ENCODE assay signal across 9 cellular contexts in the genomic region with DNA sequence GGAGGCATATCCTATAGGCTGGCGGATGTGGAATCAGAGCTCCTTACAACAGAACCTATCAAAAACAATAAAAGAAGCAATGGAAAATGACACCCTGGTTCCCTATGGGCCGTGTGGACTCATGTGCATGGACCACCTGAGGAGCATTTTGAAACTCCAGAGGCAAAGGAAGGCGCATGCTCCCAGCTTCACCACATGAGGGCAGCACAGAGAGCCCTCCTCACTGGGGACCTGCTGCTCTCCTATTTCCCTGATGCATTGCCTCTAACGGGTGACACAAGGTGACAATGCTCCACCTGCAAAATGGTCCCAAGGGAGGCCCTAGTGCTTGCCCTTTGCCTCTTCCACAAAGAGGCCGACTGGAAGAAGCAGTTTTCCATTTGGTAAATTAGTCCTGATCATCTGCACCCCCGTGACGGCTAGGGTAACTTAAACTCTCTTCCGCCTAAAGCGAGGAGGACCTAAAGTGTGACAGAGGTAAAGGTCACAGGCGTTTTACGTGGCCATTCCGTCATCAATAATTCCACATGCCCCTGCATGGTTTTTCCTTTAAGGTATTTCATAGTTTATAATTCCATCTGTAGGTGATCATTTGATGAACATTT.
DNase-seq lines count a peak whose midpoint lies in the region; ATAC-seq, FAIRE-seq and TF ChIP-seq lines count a peak whose summit lies in the region.
"Had no signal": no experiment of that assay in that cellular context is flagged by ENCODE, and none has a peak within 500 bp of the region (broad histone marks: within the 10 kb centered on the region; RNA-seq: fewer than 3 reads in every experiment).

No MANE protein-coding gene starts in this region.

- H3K27me3 ChIP-seq in H7 (ENCODE audit: control insufficient read depth, insufficient read depth, low read length) = no peaks in the 10 kb centered on the region
- H3K27me3 ChIP-seq in MM.1S (replicated peaks; ENCODE audit: insufficient read depth, low read length) = no peaks in the 10 kb centered on the region
- no peaks in the 10 kb centered on the region for H3K27me3 ChIP-seq in pancreas

- H3K4me2 ChIP-seq in MM.1S (ENCODE audit: low read depth, low read length) = no peak overlapping the region

- H3K4me3 Mint-ChIP-seq in activated CD4-positive, alpha-beta T cell treated with anti-CD3 and anti-CD28 coated beads for 36 hours = no peak overlapping the region
- H3K4me3 Mint-ChIP-seq in activated B cell treated with CpG ODN at 0.5 μM for 24 hours = no peak overlapping the region
- H3K4me3 Mint-ChIP-seq: dendritic cell treated with granulocyte-macrophage colony-stimulating factor and Interleukin-4, amounts not matched to agents 40 ng/mL and 50 ng/mL, for 4 days had no signal

- H3K4me1 ChIP-seq in MM.1S (ENCODE audit: low read length) (no peaks in the 10 kb centered on the region), pancreas (no peaks in the 10 kb centered on the region)

- no peak for TF ChIP-seq POLR2A in erythroblast (IDR thresholded peaks at IDR 0.05; ENCODE audit: low read length)

- DNase-seq in activated CD4-positive, alpha-beta T cell treated with anti-CD3 and anti-CD28 coated beads for 36 hours = peak; percentile 68
- DNase-seq in activated CD4-positive, alpha-beta T cell treated with anti-CD3 and anti-CD28 coated beads for 1 hour = no peak
- peak; percentile 75 for DNase-seq in H7
- peak; percentile 45 for DNase-seq in MM.1S
- no peak for DNase-seq in activated B cell treated with CpG ODN at 0.5 μM for 24 hours
- peak; percentile 22 to 57 for DNase-seq in erythroblast (lab: John Stamatoyannopoulos, UW)
- DNase-seq in pancreas = peak in 2 of 6 donors; percentile 33 to 45
- no peak for DNase-seq in GF-D8 (lab: John Stamatoyannopoulos, UW)

- H3K36me3 Mint-ChIP-seq in activated CD4-positive, alpha-beta T cell treated with anti-CD3 and anti-CD28 coated beads for 36 hours (ENCODE audit: low read depth) = no peaks in the 10 kb centered on the region
- H3K36me3 Mint-ChIP-seq in activated B cell treated with CpG ODN at 0.5 μM for 24 hours (ENCODE audit: low read depth) = no peaks in the 10 kb centered on the region

- H3K9me3 Mint-ChIP-seq in activated CD4-positive, alpha-beta T cell treated with anti-CD3 and anti-CD28 coated beads for 36 hours (ENCODE audit: low read depth) = no peaks in the 10 kb centered on the region
- H3K9me3 Mint-ChIP-seq in activated B cell treated with CpG ODN at 0.5 μM for 24 hours = no peaks in the 10 kb centered on the region
- H3K9me3 Mint-ChIP-seq: dendritic cell treated with granulocyte-macrophage colony-stimulating factor and Interleukin-4, amounts not matched to agents 40 ng/mL and 50 ng/mL, for 4 days had no signal

- ATAC-seq in activated CD4-positive, alpha-beta T cell treated with anti-CD3 and anti-CD28 coated beads for 36 hours = peak; percentile 66
- ATAC-seq in activated B cell treated with CpG ODN at 0.5 μM for 24 hours (ENCODE audit: low read depth) (peak; percentile 54), pancreas (peak in 3 of 4 donors; percentile 57 to 76 (median 75))

- H3K9me3 ChIP-seq in MM.1S (replicated peaks; ENCODE audit: insufficient read depth, low read length) = no peaks in the 10 kb centered on the region
- H3K9me3 ChIP-seq in pancreas = no peaks in the 10 kb centered on the region

- no peak overlapping the region for H3K27ac Mint-ChIP-seq in activated CD4-positive, alpha-beta T cell treated with anti-CD3 and anti-CD28 coated beads for 36 hours
- H3K27ac Mint-ChIP-seq in activated B cell treated with CpG ODN at 0.5 μM for 24 hours = no peak overlapping the region
- H3K27ac Mint-ChIP-seq: dendritic cell treated with granulocyte-macrophage colony-stimulating factor and Interleukin-4, amounts not matched to agents 40 ng/mL and 50 ng/mL, for 4 days had no signal

- CTCF ChIA-PET in activated CD4-positive, alpha-beta T cell treated with anti-CD3 and anti-CD28 coated beads for 36 hours (lab: Charles Lee) = interaction anchor here (0.5 to 5.6 kb wide), 9 partner anchors 9 to 306 kb away, joined by 3 to 38 read pairs (median 3); no protein-coding TSS in a partner anchor
- CTCF ChIA-PET in activated B cell treated with CpG ODN at 0.5 μM for 24 hours (lab: Charles Lee) = interaction anchor here (0.6 to 4.2 kb wide), 4 partner anchors 21 to 320 kb away, joined by 3 to 12 read pairs (median 7); no protein-coding TSS in a partner anchor

- no peaks in the 10 kb centered on the region for H3K4me1 Mint-ChIP-seq in activated CD4-positive, alpha-beta T cell treated with anti-CD3 and anti-CD28 coated beads for 36 hours
- no peaks in the 10 kb centered on the region for H3K4me1 Mint-ChIP-seq in activated B cell treated with CpG ODN at 0.5 μM for 24 hours

- H3K27ac ChIP-seq in MM.1S (ENCODE audit: low read length) (no peak overlapping the region), pancreas (no peak overlapping the region)

- TF ChIP-seq CTCF in MM.1S (IDR thresholded peaks at IDR 0.05; ENCODE audit: low read length) = peak; percentile 71
- TF ChIP-seq CTCF in activated B cell treated with CpG ODN at 0.5 μM for 24 hours (IDR thresholded peaks at IDR 0.05) = no peak
- TF ChIP-seq CTCF in pancreas (IDR thresholded peaks at IDR 0.05) = peak; percentile 50 to 63 (median 53)

- H2AFZ ChIP-seq in MM.1S (ENCODE audit: low read length) = no peak overlapping the region

- H3F3A ChIP-seq in MM.1S (ENCODE audit: insufficient read depth, low read length) = no peaks in the 10 kb centered on the region

- H3K9me2 ChIP-seq in MM.1S (replicated peaks; ENCODE audit: insufficient read depth, low read length) = no peaks in the 10 kb centered on the region

- H3K4me3 ChIP-seq in H7 (ENCODE audit: insufficient read depth, low read depth, low read length) (no peak overlapping the region), MM.1S (ENCODE audit: low read length) (no peak overlapping the region), pancreas (no peak overlapping the region)

- intact Hi-C loops in activated CD4-positive, alpha-beta T cell treated with anti-CD3 and anti-CD28 coated beads for 36 hours (cut with DNase I, micrococcal nuclease) = loop anchor here in 1 of 2 experiments (1.0 kb wide), 1 partner anchor 199 kb away; no protein-coding TSS in a partner anchor
- intact Hi-C loops in activated B cell treated with CpG ODN at 0.5 μM for 24 hours (cut with micrococcal nuclease) = loop anchor here (1.0 to 5.0 kb wide), 3 partner anchors 199 to 356 kb away; no protein-coding TSS in a partner anchor
- intact Hi-C loops in pancreas (cut with DNase I) = no loop called here

- WGBS in pancreas, 2 donors = 46 to 51% methylated on average over 12 of the region's 12 CpGs

- FAIRE-seq in pancreas (lab: Jason Lieb, UNC) = no peak

- no peaks in the 10 kb centered on the region for H4K20me1 ChIP-seq in MM.1S (ENCODE audit: insufficient read depth, low read length)

- no peak overlapping the region for H3K9ac ChIP-seq in MM.1S (ENCODE audit: low read length)

- no peaks in the 10 kb centered on the region for H3K79me2 ChIP-seq in MM.1S (ENCODE audit: low read length)

- no peaks in the 10 kb centered on the region for H3K27me3 Mint-ChIP-seq in activated CD4-positive, alpha-beta T cell treated with anti-CD3 and anti-CD28 coated beads for 36 hours
- H3K27me3 Mint-ChIP-seq in activated B cell treated with CpG ODN at 0.5 μM for 24 hours = no peaks in the 10 kb centered on the region
- H3K27me3 Mint-ChIP-seq: dendritic cell treated with granulocyte-macrophage colony-stimulating factor and Interleukin-4, amounts not matched to agents 40 ng/mL and 50 ng/mL, for 4 days had no signal

- H3K36me3 ChIP-seq in H7 (replicated peaks; ENCODE audit: control insufficient read depth, insufficient read depth, low read length) (no peaks in the 10 kb centered on the region), MM.1S (replicated peaks; ENCODE audit: insufficient read depth, low read length) (no peaks in the 10 kb centered on the region), pancreas (no peaks in the 10 kb centered on the region)

- POLR2A ChIA-PET in activated CD4-positive, alpha-beta T cell treated with anti-CD3 and anti-CD28 coated beads for 36 hours (lab: Charles Lee) = no interaction called here
- POLR2A ChIA-PET in activated B cell treated with CpG ODN at 0.5 μM for 24 hours (lab: Charles Lee) = no interaction called here

Comparison
In these comparisons a context has a peak if more than half of its experiments do, and no peak if none do; other contexts are left out.
1. DNase-seq: peak in activated CD4-positive, alpha-beta T cell treated with anti-CD3 and anti-CD28 coated beads for 36 hours (single experiment), H7 (single experiment), MM.1S (single experiment) and erythroblast (2 of 2); none in activated CD4-positive, alpha-beta T cell treated with anti-CD3 and anti-CD28 coated beads for 1 hour (single experiment), activated B cell treated with CpG ODN at 0.5 μM for 24 hours (single experiment) and GF-D8 (single experiment).
2. Peak in every context shown above with its lines, with median percentiles within 50 percentile points of each other: ATAC-seq.